1 cellular context compared by ENCODE assay signal in the genomic region with DNA sequence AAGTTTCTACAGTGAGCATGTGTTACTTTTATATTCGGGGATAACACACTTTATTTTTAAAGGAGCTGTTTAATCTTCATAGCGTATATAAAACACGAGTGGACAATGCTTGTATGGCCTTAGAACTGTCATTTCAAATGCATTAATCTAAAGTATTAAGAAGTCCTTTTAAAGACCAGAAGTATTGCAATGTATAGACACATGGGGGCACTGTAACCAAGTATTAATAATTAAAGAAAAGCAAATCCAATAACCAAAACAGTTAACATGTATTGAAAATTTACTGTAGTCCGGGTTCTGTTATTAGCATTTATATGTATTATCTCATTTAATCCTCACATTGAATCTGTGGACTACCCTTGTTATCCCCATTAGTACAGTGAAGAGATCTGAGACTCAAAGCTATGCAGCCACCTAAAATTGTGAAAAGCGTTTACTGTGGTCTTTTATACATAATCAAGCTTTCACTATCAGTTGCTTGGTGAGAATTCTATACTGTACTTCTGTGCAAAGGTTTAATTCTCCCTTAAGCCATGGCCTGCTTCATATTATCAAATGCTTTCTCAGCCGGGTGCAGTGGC.
TF ChIP-seq lines count a peak whose summit lies in the region.

No MANE protein-coding gene starts in this region.

TF ChIP-seq in HepG2, 621 proteins besides CTCF, POLR2A, EP300 and RAD21:
- TF ChIP-seq ZNF331 (CRISPR knock-in tag; IDR thresholded peaks at IDR 0.05), result no peak
- TF ChIP-seq STAG1 (CRISPR knock-in tag; IDR thresholded peaks at IDR 0.05), result peak; percentile 28
- TF ChIP-seq NBN (conservative IDR thresholded peaks at IDR 0.05), result no peak
- no peak for TF ChIP-seq MED13 (CRISPR knock-in tag; IDR thresholded peaks at IDR 0.05)
- TF ChIP-seq HNF4A (CRISPR knock-in tag; IDR thresholded peaks at IDR 0.05), result no peak
